9 cellular contexts compared by ENCODE assay signal in genomic region chr10:110993024-110993693, GRCh38.
A peak's percentile ranks its signal among the peaks of the same experiment; 100 is the strongest.
DNase-seq lines count a peak whose midpoint lies in the region; ATAC-seq and TF ChIP-seq lines count a peak whose summit lies in the region.
"Had no signal": no experiment of that assay in that cellular context is flagged by ENCODE, and none has a peak within 500 bp of the region (broad histone marks: within the 10 kb centered on the region; RNA-seq: fewer than 3 reads in every experiment).

No MANE protein-coding gene starts in this region.

- CTCF ChIA-PET in activated CD4-positive, alpha-beta T cell treated with anti-CD3 and anti-CD28 coated beads for 36 hours (lab: Charles Lee) = interaction anchor here (0.9 to 2.4 kb wide), 6 partner anchors 10 to 219 kb away, joined by 3 to 6 read pairs (median 3); no protein-coding TSS in a partner anchor

- peaks cover 45% of the 10 kb centered on the region for H3K4me1 Mint-ChIP-seq in activated CD4-positive, alpha-beta T cell treated with anti-CD3 and anti-CD28 coated beads for 36 hours
- peaks cover 30% of the 10 kb centered on the region for H3K4me1 Mint-ChIP-seq in osteocyte (ENCODE audit: unreplicated experiment)

- no peaks in the 10 kb centered on the region for H3K9me3 Mint-ChIP-seq in activated CD4-positive, alpha-beta T cell treated with anti-CD3 and anti-CD28 coated beads for 36 hours (ENCODE audit: low read depth)
- H3K9me3 Mint-ChIP-seq in osteocyte (ENCODE audit: unreplicated experiment) = no peaks in the 10 kb centered on the region

- no peaks in the 10 kb centered on the region for H3K27me3 Mint-ChIP-seq in activated CD4-positive, alpha-beta T cell treated with anti-CD3 and anti-CD28 coated beads for 36 hours
- H3K27me3 Mint-ChIP-seq in osteocyte (ENCODE audit: unreplicated experiment) = no peaks in the 10 kb centered on the region

- peak overlapping the region; percentile 13 for H3K27ac Mint-ChIP-seq in activated CD4-positive, alpha-beta T cell treated with anti-CD3 and anti-CD28 coated beads for 36 hours
- peak overlapping the region; percentile 56 for H3K27ac Mint-ChIP-seq in osteocyte (ENCODE audit: unreplicated experiment)

- intact Hi-C loops in activated CD4-positive, alpha-beta T cell treated with anti-CD3 and anti-CD28 coated beads for 36 hours (cut with DNase I, micrococcal nuclease) = loop anchor here (1.0 to 10.0 kb wide), 6 partner anchors 74 to 248 kb away; partner anchors contain the start of genes BBIP1 (in 2 of the 2) and SHOC2 (in 2 of the 2)
- intact Hi-C loops in left ventricle myocardium superior (cut with micrococcal nuclease) = no loop called here

- peaks cover 26% of the 10 kb centered on the region for H3K36me3 Mint-ChIP-seq in activated CD4-positive, alpha-beta T cell treated with anti-CD3 and anti-CD28 coated beads for 36 hours (ENCODE audit: low read depth)
- H3K36me3 Mint-ChIP-seq in osteocyte (ENCODE audit: unreplicated experiment) = peaks cover 28% of the 10 kb centered on the region

- ATAC-seq in activated CD4-positive, alpha-beta T cell treated with anti-CD3 and anti-CD28 coated beads for 36 hours = peak; percentile 97
- ATAC-seq in HG03460 (IDR thresholded peaks at IDR 0.05; ENCODE audit: unreplicated experiment) = peak; percentile 69
- ATAC-seq in left ventricle myocardium superior = no peak
- ATAC-seq: A549 had no signal

- in situ Hi-C loops in astrocyte of the cerebellum (cut with HindIII; ENCODE audit: low sequenced_read_pairs) = no loop called here

- no peak overlapping the region for H3K4me3 ChIP-seq in astrocyte of the cerebellum (ENCODE audit: low read depth, low read length)
- H3K4me3 ChIP-seq: A549 had no signal

- no peak for TF ChIP-seq CTCF in astrocyte of the cerebellum (IDR thresholded peaks at IDR 0.05; ENCODE audit: low read depth, low read length, missing control alignments)
- no peak for TF ChIP-seq CTCF in osteocyte (IDR thresholded peaks at IDR 0.05)

- DNase-seq in activated CD4-positive, alpha-beta T cell treated with anti-CD3 and anti-CD28 coated beads for 36 hours = peak; percentile 24
- DNase-seq in activated CD4-positive, alpha-beta T cell treated with anti-CD3 and anti-CD28 coated beads, Interleukin-2, amount 50 U/mL, for 48 hours = no peak
- DNase-seq in astrocyte of the cerebellum (ENCODE audit: low read depth) = peak; percentile 80
- DNase-seq in osteocyte (ENCODE audit: extremely low spot score, unreplicated experiment) = no peak
- DNase-seq in NCI-H1092 (lab: John Stamatoyannopoulos, UW) = no peak
- DNase-seq in NCI-H446 treated with DMSO at 0.1 percent for 48 hours (lab: John Stamatoyannopoulos, UW) = no peak
- no peak for DNase-seq in left ventricle myocardium superior

- peak overlapping the region; percentile 47 for H3K4me3 Mint-ChIP-seq in activated CD4-positive, alpha-beta T cell treated with anti-CD3 and anti-CD28 coated beads for 36 hours
- H3K4me3 Mint-ChIP-seq in osteocyte (ENCODE audit: unreplicated experiment) = no peak overlapping the region

- POLR2A ChIA-PET in activated CD4-positive, alpha-beta T cell treated with anti-CD3 and anti-CD28 coated beads for 36 hours (lab: Charles Lee) = interaction anchor here (0.6 to 1.0 kb wide), 3 partner anchors 14 to 74 kb away, joined by 4 to 5 read pairs (median 4); partner anchors contain the start of gene BBIP1

Comparison
In these comparisons a context has a peak if more than half of its experiments do, and no peak if none do; other contexts are left out.
1. DNase-seq: peak in activated CD4-positive, alpha-beta T cell treated with anti-CD3 and anti-CD28 coated beads for 36 hours (single experiment) and astrocyte of the cerebellum (single experiment); none in activated CD4-positive, alpha-beta T cell treated with anti-CD3 and anti-CD28 coated beads, Interleukin-2, amount 50 U/mL, for 48 hours (0 of 2), osteocyte (single experiment), NCI-H1092 (single experiment), NCI-H446 treated with DMSO at 0.1 percent for 48 hours (single experiment) and left ventricle myocardium superior (single experiment).